ENCODE assay signal across 8 cellular contexts in the genomic region with DNA sequence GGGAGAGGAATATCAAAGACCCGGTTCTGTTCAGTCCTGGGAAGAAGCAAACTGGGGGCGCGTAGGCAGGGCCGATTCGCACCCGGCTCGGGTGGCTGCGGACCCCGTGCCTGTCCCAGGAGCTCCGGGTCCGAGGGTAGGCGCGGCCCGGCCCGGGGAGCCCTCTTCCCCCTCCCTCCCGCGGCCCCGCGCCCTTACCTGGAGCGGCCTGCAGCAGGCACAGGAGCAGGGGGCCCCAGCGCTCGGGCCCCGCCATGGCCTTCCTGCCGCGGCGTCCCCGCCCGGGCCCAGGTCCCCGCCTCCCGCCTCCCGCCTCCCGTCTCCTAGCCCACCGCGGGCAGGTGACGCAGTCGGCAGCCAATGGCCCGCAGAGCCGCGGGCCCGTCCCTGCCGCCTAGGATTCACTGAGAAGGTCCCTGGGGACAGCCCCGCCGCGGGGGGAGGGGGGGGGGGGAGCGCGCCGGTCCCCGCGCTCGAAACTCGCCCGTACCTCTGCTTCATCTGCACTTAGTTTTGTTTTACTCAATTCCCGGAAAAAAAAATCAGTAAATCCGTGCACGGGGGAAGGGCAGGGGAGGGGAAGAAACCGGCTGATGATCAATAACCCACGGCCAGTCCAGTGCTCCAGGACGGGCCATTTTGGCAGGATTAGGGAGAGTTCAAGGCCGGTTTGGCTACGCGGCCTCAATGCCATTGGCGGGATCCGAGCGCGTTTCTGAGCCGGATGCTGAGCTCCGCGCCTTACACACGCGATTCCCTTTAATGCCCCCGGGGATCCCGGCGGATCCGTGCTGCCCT. TPM values are rescaled to one million over a fixed set of nuclear protein-coding genes. Genes with fewer than 3 reads are reported as not detected.
DNase-seq lines count a peak whose midpoint lies in the region; ATAC-seq and TF ChIP-seq lines count a peak whose summit lies in the region.

A gene (minus strand): TSS at position 297 of the 798 bp plus-strand sequence. CDS start 41 bp downstream, at position 256.

- H3K4me3 Mint-ChIP-seq in CD8-positive, alpha-beta T cell = peak within 1 kb of the TSS; percentile 85

- DNase-seq in CD8-positive, alpha-beta T cell = peak; percentile 22 to 78 (median 67)
- no peak for DNase-seq in Panc1 (ENCODE audit: low read depth, low spot score)
- peak; percentile 78 for DNase-seq in activated naive CD4-positive, alpha-beta T cell treated with anti-CD3 and anti-CD28 coated beads, Interleukin-2, amount 50 U/mL, for 16 hours
- no peak for DNase-seq in right atrium auricular region (ENCODE audit: low spot score)
- DNase-seq in sigmoid colon = no peak
- no peak for DNase-seq in SIG-M5 (lab: John Stamatoyannopoulos, UW)

- H3K36me3 ChIP-seq in CD8-positive, alpha-beta T cell (ENCODE audit: insufficient read depth, low read length) = no peaks in the 10 kb centered on the region
- H3K36me3 ChIP-seq in Panc1 (ENCODE audit: control insufficient read depth, insufficient read depth, low read length) (no peaks in the 10 kb centered on the region), right atrium auricular region (no peaks in the 10 kb centered on the region), sigmoid colon (no peaks in the 10 kb centered on the region)

- WGBS in sigmoid colon, 2 donors = 1% methylated on average over 74 of the region's 74 CpGs

- H3K27ac Mint-ChIP-seq in CD8-positive, alpha-beta T cell = peak within 1 kb of the TSS; percentile 80

- H3K4me1 ChIP-seq in CD8-positive, alpha-beta T cell (ENCODE audit: insufficient read depth, low read length) = peaks cover 29% of the 10 kb centered on the region
- peaks cover 10% of the 10 kb centered on the region; the same call in 1 of the 2 replicates for H3K4me1 ChIP-seq in Panc1 (ENCODE audit: control insufficient read depth, insufficient read depth, low read length)
- H3K4me1 ChIP-seq in right atrium auricular region = peaks cover 0 to 16% of the 10 kb centered on the region in 2 donors
- peaks cover 0 to 18% (median 13%) of the 10 kb centered on the region in 4 donors for H3K4me1 ChIP-seq in sigmoid colon

- peaks cover 56% of the 10 kb centered on the region for H3K4me1 Mint-ChIP-seq in CD8-positive, alpha-beta T cell (ENCODE audit: low read depth)

- peak within 1 kb of the TSS; percentile 32 for H3K27ac ChIP-seq in CD8-positive, alpha-beta T cell (ENCODE audit: low read depth, low read length)
- H3K27ac ChIP-seq in Panc1 (ENCODE audit: low read length) = peak within 1 kb of the TSS; percentile 35; the same call in 1 of the 2 replicates
- peak within 1 kb of the TSS; percentile 67 to 75 for H3K27ac ChIP-seq in right atrium auricular region
- H3K27ac ChIP-seq in sigmoid colon = peak within 1 kb of the TSS in 2 of 4 donors; percentile 46 to 53

- no peaks in the 10 kb centered on the region for H3K9me3 ChIP-seq in CD8-positive, alpha-beta T cell (ENCODE audit: low read length)
- H3K9me3 ChIP-seq in Panc1 (ENCODE audit: control insufficient read depth, insufficient read depth, low read depth, low read length) = no peaks in the 10 kb centered on the region
- no peaks in the 10 kb centered on the region for H3K9me3 ChIP-seq in right atrium auricular region
- no peaks in the 10 kb centered on the region for H3K9me3 ChIP-seq in sigmoid colon

- peak; percentile 85 for ATAC-seq in CD8-positive, alpha-beta T cell
- ATAC-seq in HG02798 (IDR thresholded peaks at IDR 0.05; ENCODE audit: poor library complexity, unreplicated experiment) = peak; percentile 47
- peak; percentile 66 for ATAC-seq in Panc1
- no peak for ATAC-seq in HG02973 (IDR thresholded peaks at IDR 0.05; ENCODE audit: unreplicated experiment)

- H3K27me3 ChIP-seq in CD8-positive, alpha-beta T cell (ENCODE audit: insufficient read depth, low read length) = no peaks in the 10 kb centered on the region
- H3K27me3 ChIP-seq in Panc1 (ENCODE audit: control insufficient read depth, insufficient read depth, low read length) (no peaks in the 10 kb centered on the region), right atrium auricular region (no peaks in the 10 kb centered on the region), sigmoid colon (peaks cover 0 to 47% (median 15%) of the 10 kb centered on the region in 3 donors)

- in situ Hi-C loops in Panc1 (cut with HindIII; ENCODE audit: low pct_unique_long_range_greater_than_20kb, low sequenced_read_pairs) = no loop called here

- H3K27me3 Mint-ChIP-seq in CD8-positive, alpha-beta T cell (ENCODE audit: low read depth) = no peaks in the 10 kb centered on the region

- peaks cover 2% of the 10 kb centered on the region for H3K36me3 Mint-ChIP-seq in CD8-positive, alpha-beta T cell

- intact Hi-C loops in CD8-positive, alpha-beta T cell (cut with DNase I, micrococcal nuclease) = loop anchor here in 1 of 2 experiments (2.0 kb wide), 1 partner anchor 558 kb away; a partner anchor contains a TSS
- intact Hi-C loops in Panc1 (cut with micrococcal nuclease; ENCODE audit: unreplicated experiment) = no loop called here
- intact Hi-C loops in sigmoid colon (cut with DNase I) = no loop called here

- CTCF ChIA-PET in CD8-positive, alpha-beta T cell (lab: Charles Lee) = interaction anchor here (1.3 to 6.7 kb wide), 7 partner anchors 13 to 400 kb away, joined by 3 to 95 read pairs (median 7); a partner anchor contains a TSS
- CTCF ChIA-PET in Panc1 (lab: Charles Lee) = interaction anchor here (0.6 to 0.7 kb wide), 3 partner anchors 27 to 198 kb away, joined by 3 to 8 read pairs (median 3); no protein-coding TSS in a partner anchor

- POLR2A ChIA-PET in CD8-positive, alpha-beta T cell (lab: Charles Lee) = interaction anchor here (0.5 to 1.7 kb wide), 4 partner anchors 204 to 564 kb away, joined by 3 to 6 read pairs (median 3); no protein-coding TSS in a partner anchor
- POLR2A ChIA-PET in Panc1 (lab: Charles Lee) = no interaction called here

- TF ChIP-seq CTCF in CD8-positive, alpha-beta T cell (IDR thresholded peaks at IDR 0.05) = no peak
- TF ChIP-seq CTCF in Panc1 (IDR thresholded peaks at IDR 0.05) = no peak
- no peak for TF ChIP-seq CTCF in right atrium auricular region (IDR thresholded peaks at IDR 0.05)
- TF ChIP-seq CTCF in sigmoid colon (IDR thresholded peaks at IDR 0.05) = no peak

- no peak for TF ChIP-seq EP300 in sigmoid colon (IDR thresholded peaks at IDR 0.05)

- H3K4me3 ChIP-seq in CD8-positive, alpha-beta T cell (ENCODE audit: low read depth, low read length) = peak within 1 kb of the TSS; percentile 51
- H3K4me3 ChIP-seq in Panc1 (ENCODE audit: low read depth in 2 of 2, low read length in 2 of 2) (peak within 1 kb of the TSS; percentile 53 to 69), right atrium auricular region (peak within 1 kb of the TSS; percentile 42 to 58), sigmoid colon (peak within 1 kb of the TSS; percentile 15 to 55 (median 50))

- TF ChIP-seq POLR2A in sigmoid colon (IDR thresholded peaks at IDR 0.05) = no peak

- BruUV-seq in Panc1 (replicated peaks; lab: Mats Ljungman, UMichigan) = no TSS peak

- H3K9me3 Mint-ChIP-seq in CD8-positive, alpha-beta T cell = no peaks in the 10 kb centered on the region

RNA-seq across cellular contexts. Expression of the gene that starts here (rescaled TPM):
- total RNA-seq in CD8-positive, alpha-beta T cell = 1 to 10 TPM; 4.1 to 5.6 TPM
- 1.0 TPM for total RNA-seq in Panc1 (2021; ENCODE audit: unreplicated experiment)
- 0.96 TPM for polyA plus RNA-seq in Panc1 (2012; ENCODE audit: insufficient read length)
- 1 to 10 TPM; 3.7 to 6.2 TPM for total RNA-seq in right atrium auricular region
- total RNA-seq in sigmoid colon = 1 to 10 TPM in 1 of 4 donors, under 1 TPM in 1, not detected in 2; 0.28 to 1.4 TPM
- 1 to 10 TPM; 4.2 to 8.7 (median 6.7) TPM for polyA plus RNA-seq in sigmoid colon

Comparison
In these comparisons a context has a peak if more than half of its experiments do, and no peak if none do; other contexts are left out.
1. DNase-seq: peak in CD8-positive, alpha-beta T cell (7 of 7) and activated naive CD4-positive, alpha-beta T cell treated with anti-CD3 and anti-CD28 coated beads, Interleukin-2, amount 50 U/mL, for 16 hours (single experiment); none in Panc1 (single experiment), right atrium auricular region (single experiment), sigmoid colon (single experiment) and SIG-M5 (single experiment).
2. Peak in every context shown above with its lines, with median percentiles within 50 percentile points of each other: H3K4me3 ChIP-seq.